ENCODE assay signal across 11 cellular contexts in the genomic region with DNA sequence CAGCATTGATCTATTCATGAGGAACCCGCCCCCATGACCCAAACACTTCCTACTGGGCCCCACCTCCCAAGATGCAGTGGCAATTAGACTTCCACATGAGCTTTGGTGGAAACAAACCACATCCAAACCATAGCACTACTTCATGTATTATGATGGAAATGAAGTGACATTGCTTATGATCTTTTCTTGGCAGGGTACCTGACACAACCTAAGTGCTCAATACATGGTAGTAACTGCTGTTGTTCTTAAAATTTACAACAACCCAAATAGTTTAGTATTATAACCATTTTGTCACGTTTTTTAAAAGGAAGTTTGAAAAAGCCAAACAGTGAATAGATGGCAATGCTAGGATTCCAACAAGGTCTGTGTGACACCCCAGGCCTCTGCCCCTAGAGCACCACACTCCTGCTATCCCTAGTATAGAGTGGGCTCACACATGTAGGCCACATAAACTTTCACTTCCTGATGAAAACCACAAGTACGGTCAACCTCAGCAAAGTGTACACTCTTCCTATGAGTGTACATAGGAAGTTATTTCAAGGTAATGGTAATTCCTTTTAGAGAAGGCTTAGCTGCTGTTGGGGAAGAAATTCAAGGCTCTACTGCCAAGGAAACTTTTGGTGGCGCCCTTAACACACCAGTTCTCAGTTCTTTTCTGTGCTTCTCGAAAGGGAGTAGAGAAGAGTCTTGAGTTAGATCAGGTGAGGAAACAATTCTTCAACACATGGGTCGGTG.
A peak's percentile ranks its signal among the peaks of the same experiment; 100 is the strongest.
DNase-seq lines count a peak whose midpoint lies in the region; ATAC-seq, FAIRE-seq and TF ChIP-seq lines count a peak whose summit lies in the region.
"Had no signal": no experiment of that assay in that cellular context is flagged by ENCODE, and none has a peak within 500 bp of the region (broad histone marks: within the 10 kb centered on the region; RNA-seq: fewer than 3 reads in every experiment).

No MANE protein-coding gene starts in this region.

- no peak overlapping the region for H3K27ac Mint-ChIP-seq in activated CD8-positive, alpha-beta T cell treated with anti-CD3 and anti-CD28 coated beads, Interleukin-2, amount 10 ng/mL, durations not matched to agents 7 days and 5 days

- POLR2A ChIA-PET in activated CD8-positive, alpha-beta T cell treated with anti-CD3 and anti-CD28 coated beads, Interleukin-2, amount 10 ng/mL, durations not matched to agents 7 days and 5 days (lab: Charles Lee): interaction anchor here (0.7 kb wide), 1 partner anchor 1054 kb away, joined by 3 read pairs; no protein-coding TSS in a partner anchor

- peaks cover 24% of the 10 kb centered on the region for H3K4me1 Mint-ChIP-seq in activated CD8-positive, alpha-beta T cell treated with anti-CD3 and anti-CD28 coated beads, Interleukin-2, amount 10 ng/mL, durations not matched to agents 7 days and 5 days (ENCODE audit: low read depth)

- intact Hi-C loops in left cardiac atrium (cut with DNase I): loop anchor here in 1 of 2 donors (10.0 kb wide), 1 partner anchor 343 kb away; no protein-coding TSS in a partner anchor

- peaks cover 9% of the 10 kb centered on the region for H3K36me3 Mint-ChIP-seq in activated CD8-positive, alpha-beta T cell treated with anti-CD3 and anti-CD28 coated beads, Interleukin-2, amount 10 ng/mL, durations not matched to agents 7 days and 5 days (ENCODE audit: low read depth)

- H3K27me3 Mint-ChIP-seq in activated CD8-positive, alpha-beta T cell treated with anti-CD3 and anti-CD28 coated beads, Interleukin-2, amount 10 ng/mL, durations not matched to agents 7 days and 5 days (ENCODE audit: low read depth): peaks cover 7% of the 10 kb centered on the region
- H3K27me3 Mint-ChIP-seq: naive thymus-derived CD8-positive, alpha-beta T cell had no signal

- H3K4me3 Mint-ChIP-seq in activated CD8-positive, alpha-beta T cell treated with anti-CD3 and anti-CD28 coated beads, Interleukin-2, amount 10 ng/mL, durations not matched to agents 7 days and 5 days: no peak overlapping the region
- H3K4me3 Mint-ChIP-seq: naive thymus-derived CD8-positive, alpha-beta T cell had no signal

- no peaks in the 10 kb centered on the region for H3K9me3 Mint-ChIP-seq in activated CD8-positive, alpha-beta T cell treated with anti-CD3 and anti-CD28 coated beads, Interleukin-2, amount 10 ng/mL, durations not matched to agents 7 days and 5 days (ENCODE audit: insufficient read depth)
- H3K9me3 Mint-ChIP-seq: naive thymus-derived CD8-positive, alpha-beta T cell had no signal

- CTCF ChIA-PET in activated CD8-positive, alpha-beta T cell treated with anti-CD3 and anti-CD28 coated beads, Interleukin-2, amount 10 ng/mL, durations not matched to agents 7 days and 5 days (lab: Charles Lee): interaction anchor here (2.2 to 4.3 kb wide), 2 partner anchors 137 to 245 kb away, joined by 5 to 32 read pairs; no protein-coding TSS in a partner anchor

- peak; percentile 96 for FAIRE-seq in GM12892 (lab: Jason Lieb, UNC)
- FAIRE-seq: G401.6 had no signal

- peak; percentile 87 for ATAC-seq in GM21367 (IDR thresholded peaks at IDR 0.05; ENCODE audit: unreplicated experiment)
- ATAC-seq in HG03342 (IDR thresholded peaks at IDR 0.05; ENCODE audit: unreplicated experiment): peak; percentile 97
- peak; percentile 93 for ATAC-seq in activated CD8-positive, alpha-beta T cell treated with anti-CD3 and anti-CD28 coated beads, Interleukin-2, amount 10 ng/mL, durations not matched to agents 7 days and 5 days
- no peak for ATAC-seq in left cardiac atrium
- ATAC-seq: naive thymus-derived CD8-positive, alpha-beta T cell had no signal

- TF ChIP-seq POLR2A in GM12892 (IDR thresholded peaks at IDR 0.05; ENCODE audit: low read depth, low read length): no peak

- no peak for DNase-seq in GM12892 (ENCODE audit: insufficient read length)
- peak; percentile 59 for DNase-seq in activated CD8-positive, alpha-beta T cell treated with anti-CD3 and anti-CD28 coated beads, Interleukin-2, amount 10 ng/mL, durations not matched to agents 7 days and 5 days
- DNase-seq in HuH-7 (ENCODE audit: low spot score): no peak
- DNase-seq in T-helper 9 cell: no peak
- no peak for DNase-seq in left cardiac atrium
- DNase-seq in ecto neural progenitor cell (ENCODE audit: low spot score): no peak
- DNase-seq: NCI-H2227 treated with DMSO at 0.1 percent for 48 hours had no signal

Comparison
In these comparisons a context has a peak if more than half of its experiments do, and no peak if none do; other contexts are left out.
1. ATAC-seq: peak in GM21367 (single experiment), HG03342 (single experiment) and activated CD8-positive, alpha-beta T cell treated with anti-CD3 and anti-CD28 coated beads, Interleukin-2, amount 10 ng/mL, durations not matched to agents 7 days and 5 days (single experiment); none in left cardiac atrium (0 of 2).